Comparison of ENCODE assay signal across 17 cellular contexts in the genomic region with DNA sequence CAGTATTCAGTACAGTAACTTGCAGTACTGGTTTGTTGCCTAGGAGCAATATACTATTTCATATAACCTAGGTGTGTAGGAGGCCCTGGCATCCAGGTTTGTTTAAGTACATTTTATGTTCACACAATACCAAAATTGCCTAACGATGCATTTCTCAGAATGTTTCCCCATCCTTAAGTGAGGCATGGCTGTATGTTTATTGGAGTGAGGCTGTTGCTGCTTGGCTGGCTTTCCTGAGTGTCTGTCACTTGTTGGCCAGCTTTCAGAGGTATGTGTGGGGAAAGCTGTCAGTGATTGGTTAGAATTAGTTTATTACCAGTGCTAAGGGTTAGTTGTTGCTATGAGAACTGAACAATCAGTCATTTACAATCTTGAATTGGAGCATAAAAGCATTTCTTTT.
DNase-seq lines count a peak whose midpoint lies in the region; ATAC-seq, FAIRE-seq and TF ChIP-seq lines count a peak whose summit lies in the region.
"Had no signal": no experiment of that assay in that cellular context is flagged by ENCODE, and none has a peak within 500 bp of the region (broad histone marks: within the 10 kb centered on the region; RNA-seq: fewer than 3 reads in every experiment).

No MANE protein-coding gene starts in this region.

- no peak overlapping the region for H2BK5ac ChIP-seq in mesendoderm (ENCODE audit: low read length)

- DNase-seq in NCI-H2081 (lab: John Stamatoyannopoulos, UW) (peak; percentile 19 to 32), NCI-H2081 treated with DMSO at 0.1 percent for 48 hours (lab: John Stamatoyannopoulos, UW) (no peak), H4 (ENCODE audit: low spot score) (peak; percentile 27), mesendoderm (peak; percentile 5), kidney (no peak), GM20000 (ENCODE audit: low spot score) (no peak)
- DNase-seq: CD8-positive, alpha-beta T cell; IMR-90; Kasumi-1; NCI-H2029; NCI-H82; SHP77 treated with DMSO at 0.1 percent for 48 hours had no signal

- H3K9me3 ChIP-seq in kidney (ENCODE audit: control insufficient read depth in 1 of 2, low read length in 2 of 2) = no peaks in the 10 kb centered on the region

- intact Hi-C loops in kidney (cut with DNase I) = no loop called here

- H4K5ac ChIP-seq in mesendoderm (ENCODE audit: low read length) = no peak overlapping the region

- no peak overlapping the region for H3K4me2 ChIP-seq in mesendoderm (ENCODE audit: low read length)

- H2BK120ac ChIP-seq in mesendoderm (ENCODE audit: low read depth, low read length) = no peak overlapping the region

- no peak for TF ChIP-seq CTCF in kidney (IDR thresholded peaks at IDR 0.05; ENCODE audit: borderline replicate concordance, extremely low read depth, insufficient read depth)
- no peak for TF ChIP-seq CTCF in GM20000 (IDR thresholded peaks at IDR 0.05; ENCODE audit: extremely low read depth, missing control alignments)

- no CpG with 5 or more reads among the region's 1 CpG for WGBS in mesendoderm (ENCODE audit: extremely low coverage, insufficient coverage, low lambda C conversion rate)

- H3K23ac ChIP-seq in mesendoderm (ENCODE audit: low read length) = no peak overlapping the region

- H3K9ac ChIP-seq in mesendoderm (ENCODE audit: low read length) (no peak overlapping the region), kidney (ENCODE audit: low read length in 2 of 2) (no peak overlapping the region)

- ATAC-seq in GM21576 (IDR thresholded peaks at IDR 0.05; ENCODE audit: unreplicated experiment) = no peak
- ATAC-seq: CD8-positive, alpha-beta T cell; HCT116 had no signal

- no peak overlapping the region for H4K8ac ChIP-seq in mesendoderm (ENCODE audit: low read depth, low read length)

- FAIRE-seq in colon (lab: Jason Lieb, UNC) = peak; percentile 49
- FAIRE-seq in kidney (lab: Jason Lieb, UNC) = no peak
- FAIRE-seq: RCC 7860 had no signal

- H3K4ac ChIP-seq in mesendoderm (ENCODE audit: low read depth, low read length) = no peak overlapping the region

- no peak overlapping the region for H3K56ac ChIP-seq in mesendoderm (ENCODE audit: low read length)

- H3K36me3 ChIP-seq in mesendoderm (ENCODE audit: control insufficient read depth, insufficient read depth, low read length) (no peaks in the 10 kb centered on the region), kidney (ENCODE audit: control insufficient read depth in 1 of 2, insufficient read depth in 2 of 2, low read length in 2 of 2) (no peaks in the 10 kb centered on the region)

- H3K27ac ChIP-seq in mesendoderm (ENCODE audit: low read depth, low read length) (no peak overlapping the region), kidney (ENCODE audit: low read depth in 2 of 2, low read length in 2 of 2) (no peak overlapping the region)
- H3K27ac ChIP-seq: 22Rv1 had no signal

- no peaks in the 10 kb centered on the region for H3K27me3 ChIP-seq in mesendoderm (ENCODE audit: insufficient read depth, low read length, poor library complexity)

- H3K79me1 ChIP-seq in mesendoderm (ENCODE audit: low read length) = no peaks in the 10 kb centered on the region

- H3K4me3 ChIP-seq in mesendoderm (ENCODE audit: low read length) (no peak overlapping the region), kidney (ENCODE audit: low read length in 2 of 2) (no peak overlapping the region)

- H3K79me2 ChIP-seq in mesendoderm (ENCODE audit: control insufficient read depth, insufficient read depth, low read length) = no peaks in the 10 kb centered on the region

- H2AK5ac ChIP-seq in mesendoderm (ENCODE audit: low read length) = no peak overlapping the region

- H3K4me1 ChIP-seq in mesendoderm (ENCODE audit: control insufficient read depth, low read depth, low read length) (no peaks in the 10 kb centered on the region), kidney (ENCODE audit: control insufficient read depth in 1 of 2, insufficient read depth in 1 of 2, low read depth in 1 of 2, low read length in 2 of 2) (no peaks in the 10 kb centered on the region)

- no peak overlapping the region for H3K18ac ChIP-seq in mesendoderm (ENCODE audit: low read length)

- H2BK15ac ChIP-seq in mesendoderm (replicated peaks; ENCODE audit: low read depth) = no peak overlapping the region

Comparison
In these comparisons a context has a peak if more than half of its experiments do, and no peak if none do; other contexts are left out.
1. DNase-seq: peak in NCI-H2081 (2 of 2), H4 (single experiment) and mesendoderm (single experiment); none in NCI-H2081 treated with DMSO at 0.1 percent for 48 hours (single experiment), kidney (single experiment) and GM20000 (single experiment).